In the genomic region with DNA sequence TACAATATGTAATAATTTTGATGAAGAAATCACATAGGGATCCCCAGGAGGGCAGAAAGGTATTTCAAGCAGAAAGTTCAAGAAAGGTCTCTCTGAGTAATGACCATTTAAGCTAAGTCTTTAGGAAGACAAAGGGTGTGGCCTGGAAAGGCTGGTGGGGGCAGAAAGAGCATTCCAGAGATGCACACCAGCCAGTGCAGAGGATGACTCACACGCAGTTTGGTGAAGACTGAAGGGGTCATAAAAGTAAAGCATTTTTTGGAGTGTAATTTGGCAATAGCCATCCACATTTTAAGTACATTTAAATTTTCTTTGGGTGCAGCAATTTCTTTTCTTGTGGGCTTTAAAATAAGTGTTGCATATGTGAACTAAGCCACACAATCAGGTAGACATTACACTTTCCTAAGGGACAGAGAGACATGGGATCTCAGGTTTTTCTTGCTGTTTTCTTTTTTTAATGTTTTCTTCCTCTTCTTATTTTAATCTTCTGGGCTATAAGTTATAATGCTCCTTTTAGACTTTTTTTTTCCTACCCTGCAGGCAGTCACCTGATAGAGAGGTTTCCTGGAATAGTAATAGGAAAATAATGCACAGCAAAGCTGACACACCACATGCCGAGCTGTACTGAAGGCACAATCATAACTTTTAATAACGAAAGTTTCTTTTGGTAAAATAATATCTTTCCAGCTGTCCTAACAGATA, we compare ENCODE assay signal across 10 cellular contexts. TPM values are rescaled to one million over a fixed set of nuclear protein-coding genes. Genes with fewer than 3 reads are reported as not detected.
DNase-seq lines count a peak whose midpoint lies in the region; ATAC-seq and TF ChIP-seq lines count a peak whose summit lies in the region.
"Had no signal": no experiment of that assay in that cellular context is flagged by ENCODE, and none has a peak within 500 bp of the region (broad histone marks: within the 10 kb centered on the region; RNA-seq: fewer than 3 reads in every experiment).

No MANE protein-coding gene starts in this region.

- H2AFZ ChIP-seq in GM23338: peak overlapping the region; percentile 61; the same call in 1 of the 2 replicates

- H3K9me2 ChIP-seq in GM23338 (ENCODE audit: insufficient read depth): no peaks in the 10 kb centered on the region

- H3K27ac ChIP-seq in GM23338 (ENCODE audit: low read depth): no peak overlapping the region
- H3K27ac ChIP-seq in SJCRH30: no peak overlapping the region

- H3K9me3 ChIP-seq in SJCRH30 (replicated peaks): no peaks in the 10 kb centered on the region

- no peaks in the 10 kb centered on the region for H3K36me3 ChIP-seq in GM23338 (ENCODE audit: insufficient read depth)
- H3K36me3 ChIP-seq in SJCRH30: no peaks in the 10 kb centered on the region

- no peak for TF ChIP-seq CTCF in GM23338 (conservative IDR thresholded peaks at IDR 0.05; ENCODE audit: low read depth in 2 of 2)

- H3K4me1 ChIP-seq in GM23338 (ENCODE audit: insufficient read depth) (no peaks in the 10 kb centered on the region; the same call in 1 of the 2 replicates), SJCRH30 (peaks cover 17% of the 10 kb centered on the region)

- peak; percentile 70 for ATAC-seq in GM23338
- no peak for ATAC-seq in HG03175 (IDR thresholded peaks at IDR 0.05; ENCODE audit: unreplicated experiment)
- no peak for ATAC-seq in HG03039 (IDR thresholded peaks at IDR 0.05; ENCODE audit: unreplicated experiment)
- ATAC-seq: natural killer cell treated with Interleukin-12 subunit alpha and Interleukin-12 subunit beta and Interleukin-15 and Interleukin-18, amount 100 ng/mL, for 72 hours had no signal

- no peaks in the 10 kb centered on the region for H4K20me1 ChIP-seq in GM23338 (replicated peaks; ENCODE audit: insufficient read depth)

- H3K9me3 Mint-ChIP-seq in GM23338: peaks cover 4% of the 10 kb centered on the region; the same call in 1 of the 3 replicates

- DNase-seq in GM23338 (ENCODE audit: low spot score): peak; percentile 46
- peak; percentile 36 to 41 for DNase-seq in SJCRH30
- peak; percentile 86 for DNase-seq in fibroblast of gingiva (ENCODE audit: low read depth)
- DNase-seq in skeletal muscle cell (ENCODE audit: low read depth): peak; percentile 91
- no peak for DNase-seq in NCI-H2227 treated with DMSO at 0.1 percent for 48 hours (lab: John Stamatoyannopoulos, UW)
- no peak for DNase-seq in NOMO-1 (lab: John Stamatoyannopoulos, UW; ENCODE audit: unreplicated experiment in 2 of 2)

- H3K27me3 ChIP-seq in GM23338 (ENCODE audit: insufficient read depth): no peaks in the 10 kb centered on the region
- H3K27me3 ChIP-seq in SJCRH30: no peaks in the 10 kb centered on the region

- H3K36me3 Mint-ChIP-seq in GM23338 (ENCODE audit: low read depth): no peaks in the 10 kb centered on the region
- H3K36me3 Mint-ChIP-seq: natural killer cell treated with Interleukin-12 subunit alpha and Interleukin-12 subunit beta and Interleukin-15 and Interleukin-18, amount 100 ng/mL, for 72 hours had no signal

- no peak overlapping the region for H3K27ac Mint-ChIP-seq in GM23338
- H3K27ac Mint-ChIP-seq: natural killer cell treated with Interleukin-12 subunit alpha and Interleukin-12 subunit beta and Interleukin-15 and Interleukin-18, amount 100 ng/mL, for 72 hours had no signal

- H3K27me3 Mint-ChIP-seq in GM23338 (ENCODE audit: insufficient read depth, low read depth, poor library complexity): peaks cover 1% of the 10 kb centered on the region

- H3K4me3 ChIP-seq in GM23338: no peak overlapping the region
- H3K4me3 ChIP-seq in SJCRH30: no peak overlapping the region
- H3K4me3 ChIP-seq in skeletal muscle cell (ENCODE audit: low read depth, low read length): no peak overlapping the region

- peaks cover 11% of the 10 kb centered on the region for H3K4me1 Mint-ChIP-seq in GM23338

- no peak overlapping the region for H3K4me2 ChIP-seq in GM23338

- no peaks in the 10 kb centered on the region for H3K79me2 ChIP-seq in GM23338 (replicated peaks; ENCODE audit: insufficient read depth)

- no peak overlapping the region for H3K4me3 Mint-ChIP-seq in GM23338
- H3K4me3 Mint-ChIP-seq: natural killer cell treated with Interleukin-12 subunit alpha and Interleukin-12 subunit beta and Interleukin-15 and Interleukin-18, amount 100 ng/mL, for 72 hours had no signal

- H3F3A ChIP-seq in GM23338 (replicated peaks; ENCODE audit: low read depth): no peaks in the 10 kb centered on the region

TF ChIP-seq in GM23338, 12 proteins besides CTCF, POLR2A, EP300 and RAD21:
- TF ChIP-seq REST (IDR thresholded peaks at IDR 0.05; ENCODE audit: unreplicated experiment): no peak

RNA-seq across cellular contexts. Expression of gene PTPRK, which starts 49.5 kb away (rescaled TPM):
- total RNA-seq in GM23338 (2014; rRNA removed; shearing (Covaris generic)): 46.1 and 56.4 TPM in 2 replicates
- 20.7 and 26.9 TPM in 2 replicates for polyA plus RNA-seq in GM23338 (2016; fragmentation: Nextera tagmentation; extraction: Ambion mirVana)
- 24.2 and 31.4 TPM in 2 replicates for total RNA-seq in SJCRH30 (2014; rRNA removed; shearing (Covaris generic))
- total RNA-seq: OCI-LY7 had no signal

Comparison
In these comparisons a context has a peak if more than half of its experiments do, and no peak if none do; other contexts are left out.
1. DNase-seq: peak in GM23338 (single experiment), SJCRH30 (2 of 2), fibroblast of gingiva (single experiment) and skeletal muscle cell (single experiment); none in NCI-H2227 treated with DMSO at 0.1 percent for 48 hours (single experiment) and NOMO-1 (0 of 2).